ENCODE assay signal across 1 cellular context in the genomic region with DNA sequence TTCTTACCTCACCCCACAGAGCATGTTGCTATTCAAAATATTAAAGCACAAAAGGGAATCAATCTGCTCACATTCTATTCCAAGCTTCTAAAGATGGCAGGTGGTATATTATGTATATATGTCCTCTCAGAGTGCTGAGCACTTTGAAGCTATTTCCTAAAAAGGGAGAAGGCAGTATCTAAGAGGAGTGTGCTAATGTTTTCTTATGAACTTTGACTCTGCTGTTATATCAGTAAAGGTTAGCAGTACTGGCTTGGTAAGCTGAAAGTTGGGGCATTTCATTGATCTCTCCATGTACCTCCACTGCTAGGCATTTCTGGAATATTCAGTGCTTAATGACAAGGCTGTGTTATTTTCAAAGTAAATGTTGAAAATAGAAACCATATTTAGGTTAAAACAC.
TF ChIP-seq lines count a peak whose summit lies in the region.

No MANE protein-coding gene starts in this region.

TF ChIP-seq in liver, 16 proteins besides CTCF, POLR2A, EP300 and RAD21 (continued from another document):
- TF ChIP-seq ZBTB33 (IDR thresholded peaks at IDR 0.05), result peak; percentile 44
